Comparison of ENCODE assay signal across 8 cellular contexts in the genomic region with DNA sequence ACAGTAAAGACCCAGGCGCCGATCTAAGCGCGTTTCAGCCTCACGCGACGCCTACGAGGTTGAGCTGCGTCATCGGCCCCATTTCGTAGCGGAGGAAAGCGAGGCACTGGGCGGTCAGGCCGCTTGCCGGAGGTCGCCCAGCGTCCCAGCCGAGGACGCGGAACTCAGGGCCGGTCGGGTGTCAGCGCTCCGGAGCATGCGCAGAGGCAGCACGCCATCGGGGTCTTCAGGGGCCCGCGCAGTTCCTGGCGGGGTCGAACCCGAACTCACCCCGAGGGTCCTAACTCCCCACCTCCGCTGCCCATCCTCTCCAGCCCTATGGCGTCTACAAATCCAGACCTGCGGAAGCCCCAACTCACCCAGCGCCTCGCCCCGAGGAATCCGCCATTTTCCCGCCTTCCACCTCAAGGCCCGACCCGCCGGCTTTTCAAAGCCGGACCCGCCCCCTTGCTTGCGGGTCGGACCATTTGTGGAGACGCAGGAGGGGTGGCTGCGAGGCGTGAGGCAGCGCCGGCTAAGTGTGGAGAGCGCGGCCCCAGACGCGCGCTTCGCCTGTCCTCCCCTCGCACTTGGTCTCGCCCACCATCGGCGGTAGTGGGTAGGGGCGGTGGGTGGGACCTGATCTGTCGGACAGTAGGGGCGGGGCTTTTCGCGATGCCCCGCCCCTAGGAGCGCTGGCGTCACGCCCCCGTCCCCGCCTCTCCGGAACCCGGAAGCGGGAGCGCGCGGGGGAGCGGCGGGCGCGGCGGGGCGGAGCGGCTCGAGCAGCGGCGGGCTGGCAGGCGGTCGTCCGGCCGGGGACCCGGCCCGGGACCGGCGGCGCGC. TPM values are rescaled to one million over a fixed set of nuclear protein-coding genes. Genes with fewer than 3 reads are reported as not detected.
DNase-seq lines count a peak whose midpoint lies in the region; ATAC-seq, FAIRE-seq and TF ChIP-seq lines count a peak whose summit lies in the region.

A gene with protein sequence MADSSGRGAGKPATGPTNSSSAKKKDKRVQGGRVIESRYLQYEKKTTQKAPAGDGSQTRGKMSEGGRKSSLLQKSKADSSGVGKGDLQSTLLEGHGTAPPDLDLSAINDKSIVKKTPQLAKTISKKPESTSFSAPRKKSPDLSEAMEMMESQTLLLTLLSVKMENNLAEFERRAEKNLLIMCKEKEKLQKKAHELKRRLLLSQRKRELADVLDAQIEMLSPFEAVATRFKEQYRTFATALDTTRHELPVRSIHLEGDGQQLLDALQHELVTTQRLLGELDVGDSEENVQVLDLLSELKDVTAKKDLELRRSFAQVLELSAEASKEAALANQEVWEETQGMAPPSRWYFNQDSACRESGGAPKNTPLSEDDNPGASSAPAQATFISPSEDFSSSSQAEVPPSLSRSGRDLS (minus strand): TSS at position 418 of the 825 bp plus-strand sequence. CDS start 30 bp downstream, at position 388.
A gene with protein sequence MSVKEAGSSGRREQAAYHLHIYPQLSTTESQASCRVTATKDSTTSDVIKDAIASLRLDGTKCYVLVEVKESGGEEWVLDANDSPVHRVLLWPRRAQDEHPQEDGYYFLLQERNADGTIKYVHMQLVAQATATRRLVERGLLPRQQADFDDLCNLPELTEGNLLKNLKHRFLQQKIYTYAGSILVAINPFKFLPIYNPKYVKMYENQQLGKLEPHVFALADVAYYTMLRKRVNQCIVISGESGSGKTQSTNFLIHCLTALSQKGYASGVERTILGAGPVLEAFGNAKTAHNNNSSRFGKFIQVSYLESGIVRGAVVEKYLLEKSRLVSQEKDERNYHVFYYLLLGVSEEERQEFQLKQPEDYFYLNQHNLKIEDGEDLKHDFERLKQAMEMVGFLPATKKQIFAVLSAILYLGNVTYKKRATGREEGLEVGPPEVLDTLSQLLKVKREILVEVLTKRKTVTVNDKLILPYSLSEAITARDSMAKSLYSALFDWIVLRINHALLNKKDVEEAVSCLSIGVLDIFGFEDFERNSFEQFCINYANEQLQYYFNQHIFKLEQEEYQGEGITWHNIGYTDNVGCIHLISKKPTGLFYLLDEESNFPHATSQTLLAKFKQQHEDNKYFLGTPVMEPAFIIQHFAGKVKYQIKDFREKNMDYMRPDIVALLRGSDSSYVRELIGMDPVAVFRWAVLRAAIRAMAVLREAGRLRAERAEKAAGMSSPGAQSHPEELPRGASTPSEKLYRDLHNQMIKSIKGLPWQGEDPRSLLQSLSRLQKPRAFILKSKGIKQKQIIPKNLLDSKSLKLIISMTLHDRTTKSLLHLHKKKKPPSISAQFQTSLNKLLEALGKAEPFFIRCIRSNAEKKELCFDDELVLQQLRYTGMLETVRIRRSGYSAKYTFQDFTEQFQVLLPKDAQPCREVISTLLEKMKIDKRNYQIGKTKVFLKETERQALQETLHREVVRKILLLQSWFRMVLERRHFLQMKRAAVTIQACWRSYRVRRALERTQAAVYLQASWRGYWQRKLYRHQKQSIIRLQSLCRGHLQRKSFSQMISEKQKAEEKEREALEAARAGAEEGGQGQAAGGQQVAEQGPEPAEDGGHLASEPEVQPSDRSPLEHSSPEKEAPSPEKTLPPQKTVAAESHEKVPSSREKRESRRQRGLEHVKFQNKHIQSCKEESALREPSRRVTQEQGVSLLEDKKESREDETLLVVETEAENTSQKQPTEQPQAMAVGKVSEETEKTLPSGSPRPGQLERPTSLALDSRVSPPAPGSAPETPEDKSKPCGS (N-terminal part only) (plus strand): TSS at position 743 of the 825 bp plus-strand sequence. CDS start 25,941 bp downstream, outside the sequence.

- ATAC-seq in HG02840 (IDR thresholded peaks at IDR 0.05; ENCODE audit: low FRiP score, unreplicated experiment) (peak; percentile 73), Right ventricle myocardium superior (ENCODE audit: poor library complexity) (peak; percentile 93), pancreas (peak; percentile 96 to 99 (median 98))
- ATAC-seq in activated naive CD8-positive, alpha-beta T cell treated with anti-CD3 and anti-CD28 coated beads, Interleukin-2, amount 50 U/mL, for 24 hours: peak; percentile 84

- peak within 1 kb of the TSS; percentile 97 for H3K27ac Mint-ChIP-seq in activated naive CD8-positive, alpha-beta T cell treated with anti-CD3 and anti-CD28 coated beads, Interleukin-2, amount 50 U/mL, for 24 hours

- H3K9me3 ChIP-seq in pancreas (no peaks in the 10 kb centered on the region), tibial artery (no peaks in the 10 kb centered on the region)

- no peak for TF ChIP-seq CTCF in pancreas (IDR thresholded peaks at IDR 0.05)
- no peak for TF ChIP-seq CTCF in tibial artery (IDR thresholded peaks at IDR 0.05)

- no peaks in the 10 kb centered on the region for H3K27me3 Mint-ChIP-seq in activated naive CD8-positive, alpha-beta T cell treated with anti-CD3 and anti-CD28 coated beads, Interleukin-2, amount 50 U/mL, for 24 hours

- H3K4me1 ChIP-seq in pancreas: peaks cover 0 to 17% (median 0%) of the 10 kb centered on the region in 3 donors
- H3K4me1 ChIP-seq in tibial artery: peaks cover 0 to 55% (median 43%) of the 10 kb centered on the region in 4 donors

- DNase-seq in GM12891 (ENCODE audit: insufficient read length, low spot score): peak; percentile 91
- peak; percentile 94 for DNase-seq in NCI-H1436 treated with DMSO at 0.1 percent for 48 hours (lab: John Stamatoyannopoulos, UW)
- DNase-seq in T follicular helper cell (ENCODE audit: low read depth): peak; percentile 100
- DNase-seq in activated naive CD8-positive, alpha-beta T cell treated with anti-CD3 and anti-CD28 coated beads, Interleukin-2, amount 50 U/mL, for 24 hours: peak; percentile 99
- DNase-seq in Right ventricle myocardium superior: peak; percentile 99
- DNase-seq in pancreas: peak; percentile 98 to 100 (median 100)
- DNase-seq in tibial artery: peak; percentile 99 to 100

- peak within 1 kb of the TSS; percentile 51 to 95 (median 81) for H3K4me3 ChIP-seq in pancreas
- peak within 1 kb of the TSS; percentile 96 to 99 for H3K4me3 ChIP-seq in tibial artery

- intact Hi-C loops in Right ventricle myocardium superior (cut with DNase I): loop anchor here (5.0 kb wide), 1 partner anchor 62 kb away; no protein-coding TSS in a partner anchor
- intact Hi-C loops in pancreas (cut with DNase I): no loop called here
- intact Hi-C loops in tibial artery (cut with DNase I; ENCODE audit: low total_unique reads): loop anchor here (10.0 kb wide), 1 partner anchor 160 kb away; no protein-coding TSS in a partner anchor

- TF ChIP-seq POLR2A in GM12891 (IDR thresholded peaks at IDR 0.05; ENCODE audit: low read depth, low read length): peak; percentile 76

- H3K9me3 Mint-ChIP-seq in activated naive CD8-positive, alpha-beta T cell treated with anti-CD3 and anti-CD28 coated beads, Interleukin-2, amount 50 U/mL, for 24 hours: no peaks in the 10 kb centered on the region

- peak; percentile 95 for FAIRE-seq in GM12891 (lab: Jason Lieb, UNC)
- no peak for FAIRE-seq in pancreas (lab: Jason Lieb, UNC)

- H3K27ac ChIP-seq in pancreas (peak within 1 kb of the TSS; percentile 13 to 72 (median 61)), tibial artery (peak within 1 kb of the TSS; percentile 92 to 98)

- peaks cover 26% of the 10 kb centered on the region for H3K36me3 Mint-ChIP-seq in activated naive CD8-positive, alpha-beta T cell treated with anti-CD3 and anti-CD28 coated beads, Interleukin-2, amount 50 U/mL, for 24 hours (ENCODE audit: low read depth)

- no peaks in the 10 kb centered on the region for H3K36me3 ChIP-seq in pancreas
- peaks cover 0 to 18% (median 0%) of the 10 kb centered on the region in 3 donors for H3K36me3 ChIP-seq in tibial artery

- peak within 1 kb of the TSS; percentile 99 for H3K4me3 Mint-ChIP-seq in activated naive CD8-positive, alpha-beta T cell treated with anti-CD3 and anti-CD28 coated beads, Interleukin-2, amount 50 U/mL, for 24 hours

- 0% methylated on average over 79 to 101 of the region's 101 CpGs for WGBS in pancreas, 2 donors

- peaks cover 62% of the 10 kb centered on the region for H3K4me1 Mint-ChIP-seq in activated naive CD8-positive, alpha-beta T cell treated with anti-CD3 and anti-CD28 coated beads, Interleukin-2, amount 50 U/mL, for 24 hours

- no peaks in the 10 kb centered on the region for H3K27me3 ChIP-seq in pancreas
- no peaks in the 10 kb centered on the region for H3K27me3 ChIP-seq in tibial artery

TF ChIP-seq in GM12891, 5 proteins besides CTCF, POLR2A, EP300 and RAD21:
- TF ChIP-seq POU2F2 (IDR thresholded peaks at IDR 0.05; ENCODE audit: low read depth, low read length) (no peak), SPI1 (IDR thresholded peaks at IDR 0.05; ENCODE audit: low read depth, low read length) (no peak), PAX5 (IDR thresholded peaks at IDR 0.05; ENCODE audit: insufficient read depth, low read length, severe bottlenecking) (peak; percentile 89), TAF1 (IDR thresholded peaks at IDR 0.05; ENCODE audit: low read depth, low read length) (peak; percentile 96), POLR2AphosphoS5 (IDR thresholded peaks at IDR 0.05; ENCODE audit: low read depth, low read length) (peak; percentile 80)

RNA-seq across cellular contexts. Expression of the first gene that starts in this region (rescaled TPM):
- polyA plus RNA-seq in GM12891 (2012; ENCODE audit: low read depth, missing spikeins): 23.1 TPM
- total RNA-seq in Right ventricle myocardium superior (4.5 TPM), pancreas (1 to 10 TPM; 2.0 to 5.6 (median 2.1) TPM)
- polyA plus RNA-seq in pancreas: 10 to 100 TPM in 1 of 2 donors, 1 to 10 TPM in 1; 6.5 to 12.0 TPM

RNA-seq across cellular contexts. Expression of the second gene that starts in this region (rescaled TPM):
- polyA plus RNA-seq in GM12891 (2012; ENCODE audit: low read depth, missing spikeins): 134 TPM
- total RNA-seq in Right ventricle myocardium superior (32.4 TPM), pancreas (10 to 100 TPM; 16.6 to 49.2 (median 20.8) TPM)
- polyA plus RNA-seq in pancreas: 10 to 100 TPM; 40.9 to 53.4 TPM

Comparison
In these comparisons a context has a peak if more than half of its experiments do, and no peak if none do; other contexts are left out.
1. Peak in every context shown above with its lines: DNase-seq, ATAC-seq, H3K4me3 ChIP-seq and H3K27ac ChIP-seq.
2. intact Hi-C loops: an anchor here in Right ventricle myocardium superior (5.0 kb wide) and tibial artery (10.0 kb wide); none called in pancreas.